8 cellular contexts compared by ENCODE assay signal in genomic region chr3:17183951-17184550, GRCh38.
DNase-seq lines count a peak whose midpoint lies in the region; FAIRE-seq and TF ChIP-seq lines count a peak whose summit lies in the region.
"Had no signal": no experiment of that assay in that cellular context is flagged by ENCODE, and none has a peak within 500 bp of the region (broad histone marks: within the 10 kb centered on the region; RNA-seq: fewer than 3 reads in every experiment).

No MANE protein-coding gene starts in this region.

- TF ChIP-seq CTCF in astrocyte of the spinal cord (IDR thresholded peaks at IDR 0.05; ENCODE audit: low read depth, low read length): no peak

- H3K4me3 ChIP-seq in astrocyte of the spinal cord (ENCODE audit: low read depth, low read length): no peak overlapping the region

- DNase-seq in Daoy (ENCODE audit: low read depth) (peak; percentile 13), HPDE6-E6E7 (ENCODE audit: extremely low spot score) (peak; percentile 1), astrocyte of the spinal cord (ENCODE audit: low read depth, low spot score) (peak; percentile 60), kidney tubule cell (ENCODE audit: low spot score) (peak; percentile 69), iPS-NIHi7 (ENCODE audit: extremely low spot score) (no peak), LoVo (ENCODE audit: low spot score) (no peak), HTR-8/SVneo (ENCODE audit: insufficient read length, low spot score) (no peak)
- DNase-seq: anterior cingulate cortex had no signal

- in situ Hi-C loops in astrocyte of the spinal cord (cut with HindIII; ENCODE audit: low sequenced_read_pairs): no loop called here

- FAIRE-seq in HTR-8/SVneo (lab: Jason Lieb, UNC): no peak

Comparison
In these comparisons a context has a peak if more than half of its experiments do, and no peak if none do; other contexts are left out.
1. DNase-seq: peak in Daoy (single experiment), HPDE6-E6E7 (single experiment), astrocyte of the spinal cord (single experiment) and kidney tubule cell (single experiment); none in iPS-NIHi7 (single experiment), LoVo (single experiment) and HTR-8/SVneo (single experiment).